16 cellular contexts compared by ENCODE assay signal in the genomic region with DNA sequence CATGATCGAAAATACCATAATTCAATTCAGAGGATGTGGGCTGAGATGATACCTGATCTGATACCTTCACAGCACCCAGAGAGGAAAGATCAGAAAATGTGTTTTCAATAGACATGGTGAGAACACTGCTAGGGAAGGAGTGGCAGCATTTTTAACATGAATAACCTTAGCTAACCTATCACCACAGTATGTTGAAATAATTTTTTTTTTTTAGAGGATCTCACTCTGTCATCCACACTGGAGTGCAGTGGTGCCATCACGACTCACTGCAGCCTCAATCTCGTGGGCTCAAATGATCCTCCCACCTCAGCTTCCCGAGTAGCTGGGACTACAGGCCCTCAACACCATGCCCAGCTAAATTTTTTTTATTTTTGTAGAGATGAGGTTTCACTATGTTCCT.
DNase-seq lines count a peak whose midpoint lies in the region; ATAC-seq and TF ChIP-seq lines count a peak whose summit lies in the region.
"Had no signal": no experiment of that assay in that cellular context is flagged by ENCODE, and none has a peak within 500 bp of the region (broad histone marks: within the 10 kb centered on the region; RNA-seq: fewer than 3 reads in every experiment).

No MANE protein-coding gene starts in this region.

- no peak overlapping the region for H3K9ac ChIP-seq in smooth muscle cell (ENCODE audit: low read depth)
- H3K9ac ChIP-seq: neural progenitor cell had no signal

- H2AFZ ChIP-seq in ACC112 (ENCODE audit: low read length, unreplicated experiment) = no peak overlapping the region
- no peak overlapping the region for H2AFZ ChIP-seq in smooth muscle cell (ENCODE audit: low read depth)
- H2AFZ ChIP-seq: neural progenitor cell had no signal

- H4K20me1 ChIP-seq in smooth muscle cell (ENCODE audit: low read depth) = no peaks in the 10 kb centered on the region

- H3K27ac ChIP-seq in ACC112 (ENCODE audit: low read depth, low read length) = peak overlapping the region; percentile 46
- no peak overlapping the region for H3K27ac ChIP-seq in HEK293 (ENCODE audit: extremely low read depth, low read depth, low read length)
- H3K27ac ChIP-seq in smooth muscle cell (ENCODE audit: low read depth) = no peak overlapping the region
- H3K27ac ChIP-seq: neural progenitor cell, tibial artery had no signal

- DNase-seq in amniotic epithelial cell (ENCODE audit: low read depth) = peak; percentile 68
- peak; percentile 76 for DNase-seq in iris pigment epithelial cell (ENCODE audit: low read depth)
- no peak for DNase-seq in smooth muscle cell (lab: John Stamatoyannopoulos, UW; ENCODE audit: unreplicated experiment)
- no peak for DNase-seq in iPS-NIHi7 (ENCODE audit: extremely low spot score)
- DNase-seq in Right ventricle myocardium inferior (ENCODE audit: missing footprints) = no peak
- DNase-seq: activated CD4-positive, alpha-beta T cell treated with anti-CD3 and anti-CD28 coated beads, Interleukin-2, amount 50 U/mL, for 48 hours; activated T-cell treated with anti-CD3 and anti-CD28 coated beads, Interleukin-2, amount 50 U/mL, for 48 hours; NCI-H2029; NCI-H526 treated with DMSO at 0.1 percent for 48 hours; OCI-M1; stimulated activated CD4-positive, alpha-beta T cell treated with anti-CD3 and anti-CD28 coated beads, Interleukin-4, amount 100 ng/mL, for 1 hour; tibial artery had no signal

- ATAC-seq in Right ventricle myocardium inferior (no peak), HG03469 (IDR thresholded peaks at IDR 0.05; ENCODE audit: unreplicated experiment) (no peak)

- H3K4me2 ChIP-seq in smooth muscle cell = no peak overlapping the region
- H3K4me2 ChIP-seq: neural progenitor cell had no signal

- POLR2A ChIA-PET in HEK293 (lab: Yijun Ruan, JAX) = interaction anchor here (0.7 kb wide), 1 partner anchor 238 kb away, joined by 3 read pairs; no protein-coding TSS in a partner anchor

- no peaks in the 10 kb centered on the region for H3K9me3 ChIP-seq in HEK293 (ENCODE audit: control insufficient read depth, insufficient read depth, low read depth, low read length)
- no peaks in the 10 kb centered on the region for H3K9me3 ChIP-seq in smooth muscle cell (replicated peaks; ENCODE audit: low read depth)
- H3K9me3 ChIP-seq: tibial artery had no signal

- H3K4me1 ChIP-seq in ACC112 (ENCODE audit: control insufficient read depth, insufficient read depth, low read length, unreplicated experiment) = peaks cover 28% of the 10 kb centered on the region
- H3K4me1 ChIP-seq in HEK293 (ENCODE audit: control insufficient read depth, insufficient read depth, low read length) = peaks cover 5% of the 10 kb centered on the region; the same call in 1 of the 2 replicates
- H3K4me1 ChIP-seq in smooth muscle cell (ENCODE audit: low read depth) = peaks cover 17% of the 10 kb centered on the region

- WGBS in smooth muscle cell (ENCODE audit: low lambda C conversion rate) = 54% methylated on average over 4 of the region's 4 CpGs

- CTCF ChIA-PET in HEK293 (lab: Yijun Ruan, JAX) = no interaction called here

- H3K36me3 ChIP-seq in ACC112 (ENCODE audit: insufficient read depth, low read length) (no peaks in the 10 kb centered on the region), HEK293 (ENCODE audit: control insufficient read depth in 2 of 2, insufficient read depth in 1 of 2, low read length in 2 of 2) (no peaks in the 10 kb centered on the region), smooth muscle cell (ENCODE audit: low read depth) (no peaks in the 10 kb centered on the region)
- H3K36me3 ChIP-seq: neural progenitor cell, tibial artery had no signal

- intact Hi-C loops in Right ventricle myocardium inferior (cut with DNase I) = loop anchor here (5.0 kb wide), 1 partner anchor 100 kb away; no protein-coding TSS in a partner anchor

- no peaks in the 10 kb centered on the region for H3F3A ChIP-seq in smooth muscle cell (ENCODE audit: low read depth)

- no peaks in the 10 kb centered on the region for H3K27me3 ChIP-seq in ACC112 (ENCODE audit: insufficient read depth, low read length)
- no peaks in the 10 kb centered on the region for H3K27me3 ChIP-seq in smooth muscle cell (ENCODE audit: low read depth)
- H3K27me3 ChIP-seq: neural progenitor cell, tibial artery had no signal

- TF ChIP-seq CTCF in HEK293 (tag by site-specific recombination; IDR thresholded peaks at IDR 0.05) (no peak), smooth muscle cell (IDR thresholded peaks at IDR 0.05; ENCODE audit: borderline replicate concordance, insufficient read depth, poor library complexity, severe bottlenecking) (no peak)

- H3K4me3 ChIP-seq in ACC112 (ENCODE audit: low read depth, low read length) (no peak overlapping the region), HEK293 (ENCODE audit: low read depth, low read length) (no peak overlapping the region), smooth muscle cell (no peak overlapping the region)
- H3K4me3 ChIP-seq: neural progenitor cell, tibial artery had no signal

- H3K79me2 ChIP-seq in ACC112 (ENCODE audit: control insufficient read depth, insufficient read depth, low read length, unreplicated experiment) = no peaks in the 10 kb centered on the region
- H3K79me2 ChIP-seq in smooth muscle cell (ENCODE audit: low read depth) = no peaks in the 10 kb centered on the region

TF ChIP-seq in HEK293, 187 proteins besides CTCF, POLR2A, EP300 and RAD21:
- TF ChIP-seq ZFHX2 (tag by site-specific recombination; conservative IDR thresholded peaks at IDR 0.05) = peak; percentile 36; the same call in 1 of the 2 replicates
- no peak for TF ChIP-seq ZNF624 (tag by site-specific recombination; IDR thresholded peaks at IDR 0.05)

Comparison
In these comparisons a context has a peak if more than half of its experiments do, and no peak if none do; other contexts are left out.
1. DNase-seq: peak in amniotic epithelial cell (single experiment) and iris pigment epithelial cell (single experiment); none in smooth muscle cell (single experiment), iPS-NIHi7 (single experiment) and Right ventricle myocardium inferior (single experiment).